32 cellular contexts compared by ENCODE assay signal in the genomic region with DNA sequence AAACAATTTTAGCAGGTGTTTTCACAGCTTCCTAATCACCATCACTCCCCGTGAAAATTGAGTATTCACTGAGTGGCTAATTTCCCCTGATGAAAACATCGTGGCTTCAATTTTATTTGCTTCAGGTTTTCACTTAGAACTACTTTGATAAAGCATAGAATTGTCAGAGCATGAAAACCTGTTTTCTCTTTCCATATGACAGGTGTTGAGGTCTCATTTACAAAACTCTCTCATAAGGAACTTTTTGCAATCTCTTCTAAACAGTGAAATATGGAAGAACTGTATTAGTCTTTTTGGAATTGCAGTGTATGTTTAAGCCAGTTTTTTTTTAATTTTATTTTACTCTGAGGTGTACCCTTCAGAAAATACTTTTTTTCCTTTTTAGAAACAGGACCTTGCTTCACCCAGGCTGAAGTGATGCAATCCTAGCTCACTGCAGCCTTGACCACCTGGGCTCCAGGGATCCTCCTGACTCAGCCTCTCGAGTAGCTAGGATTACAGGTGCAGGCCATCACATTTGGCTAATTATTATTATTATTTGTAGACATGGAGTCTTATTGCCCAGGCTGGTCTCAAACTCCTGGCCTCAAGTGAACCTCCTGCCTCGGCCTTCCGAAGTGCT.
"Had no signal": no experiment of that assay in that cellular context is flagged by ENCODE, and none has a peak within 500 bp of the region (broad histone marks: within the 10 kb centered on the region; RNA-seq: fewer than 3 reads in every experiment).

No MANE protein-coding gene starts in this region.

- H3K27ac Mint-ChIP-seq: activated B cell treated with CpG ODN at 0.5 μM for 24 hours; activated CD4-positive, alpha-beta memory T cell treated with anti-CD3 and anti-CD28 coated beads, Interleukin-2, amount 10 ng/mL, durations not matched to agents 7 days and 5 days; activated CD8-positive, alpha-beta memory T cell treated with anti-CD3 and anti-CD28 coated beads, Interleukin-2, amount 10 ng/mL, durations not matched to agents 7 days and 5 days; activated naive CD4-positive, alpha-beta T cell treated with anti-CD3 and anti-CD28 coated beads, Interleukin-2, amount 10 ng/mL, durations not matched to agents 7 days and 5 days; activated naive CD8-positive, alpha-beta T cell; activated naive CD8-positive, alpha-beta T cell treated with anti-CD3 and anti-CD28 coated beads, Interleukin-2, amount 50 U/mL, for 24 hours; brain had no signal

- DNase-seq: activated B cell treated with CpG ODN at 0.5 μM for 24 hours; activated CD4-positive, alpha-beta memory T cell treated with anti-CD3 and anti-CD28 coated beads, Interleukin-2, amount 10 ng/mL, durations not matched to agents 7 days and 5 days; activated CD4-positive, alpha-beta T cell treated with anti-CD3 and anti-CD28 coated beads for 4 hours; activated CD4-positive, CD25-positive, alpha-beta regulatory T cell treated with anti-CD3 and anti-CD28 coated beads, Interleukin-2, amount 50 U/mL, for 72 hours; activated CD8-positive, alpha-beta memory T cell treated with anti-CD3 and anti-CD28 coated beads for 24 hours; activated CD8-positive, alpha-beta memory T cell treated with anti-CD3 and anti-CD28 coated beads, Interleukin-2, amount 10 ng/mL, durations not matched to agents 7 days and 5 days; activated CD8-positive, alpha-beta memory T cell treated with anti-CD3 and anti-CD28 coated beads, Interleukin-2, amount 50 U/mL, for 48 hours; activated effector memory CD4-positive, alpha-beta T cell treated with Interleukin-2 at 50 U/mL for 16 hours; activated naive CD4-positive, alpha-beta T cell treated with anti-CD3 and anti-CD28 coated beads, Interleukin-2, amount 10 ng/mL, durations not matched to agents 7 days and 5 days; activated naive CD8-positive, alpha-beta T cell treated with anti-CD3 and anti-CD28 coated beads, Interleukin-2, amount 50 U/mL, for 24 hours; activated T-cell treated with anti-CD3 and anti-CD28 coated beads, Interleukin-2, amount 50 U/mL, for 48 hours; anterior cingulate cortex; caudate nucleus; cerebellar nuclear complex; MM.1S; MV-4-11; NCI-H1092; NCI-H1436 treated with DMSO at 0.1 percent for 48 hours; NCI-H1694 treated with DMSO at 0.1 percent for 48 hours; NCI-H2029; NCI-H345; NCI-H524 treated with DMSO at 0.1 percent for 48 hours; PC-9; Right ventricle myocardium superior; SW 1271; T-helper 1 cell; T-helper 2 cell; T-helper 9 cell had no signal

- ATAC-seq: activated CD8-positive, alpha-beta memory T cell treated with anti-CD3 and anti-CD28 coated beads, Interleukin-2, amount 10 ng/mL, durations not matched to agents 7 days and 5 days; activated naive CD8-positive, alpha-beta T cell treated with anti-CD3 and anti-CD28 coated beads, Interleukin-2, amount 50 U/mL, for 24 hours had no signal

- H3K9me3 Mint-ChIP-seq: activated CD4-positive, alpha-beta memory T cell treated with anti-CD3 and anti-CD28 coated beads, Interleukin-2, amount 10 ng/mL, durations not matched to agents 7 days and 5 days; activated naive CD4-positive, alpha-beta T cell treated with anti-CD3 and anti-CD28 coated beads, Interleukin-2, amount 10 ng/mL, durations not matched to agents 7 days and 5 days had no signal

- H3K27ac ChIP-seq: PC-9, VCaP had no signal

- FAIRE-seq: RCC 7860 had no signal

- H3K4me1 Mint-ChIP-seq: activated B cell treated with CpG ODN at 0.5 μM for 24 hours; activated CD4-positive, alpha-beta memory T cell treated with anti-CD3 and anti-CD28 coated beads, Interleukin-2, amount 10 ng/mL, durations not matched to agents 7 days and 5 days; activated CD8-positive, alpha-beta memory T cell treated with anti-CD3 and anti-CD28 coated beads, Interleukin-2, amount 10 ng/mL, durations not matched to agents 7 days and 5 days; activated naive CD4-positive, alpha-beta T cell treated with anti-CD3 and anti-CD28 coated beads, Interleukin-2, amount 10 ng/mL, durations not matched to agents 7 days and 5 days; activated naive CD8-positive, alpha-beta T cell treated with anti-CD3 and anti-CD28 coated beads, Interleukin-2, amount 50 U/mL, for 24 hours had no signal

- H3K4me3 ChIP-seq: PC-9 had no signal

- H2AFZ ChIP-seq: PC-9 had no signal

- H3K4me3 Mint-ChIP-seq: activated B cell treated with CpG ODN at 0.5 μM for 24 hours; activated CD4-positive, alpha-beta memory T cell treated with anti-CD3 and anti-CD28 coated beads, Interleukin-2, amount 10 ng/mL, durations not matched to agents 7 days and 5 days; activated CD8-positive, alpha-beta memory T cell treated with anti-CD3 and anti-CD28 coated beads, Interleukin-2, amount 10 ng/mL, durations not matched to agents 7 days and 5 days; activated naive CD4-positive, alpha-beta T cell treated with anti-CD3 and anti-CD28 coated beads, Interleukin-2, amount 10 ng/mL, durations not matched to agents 7 days and 5 days; activated naive CD8-positive, alpha-beta T cell; activated naive CD8-positive, alpha-beta T cell treated with anti-CD3 and anti-CD28 coated beads, Interleukin-2, amount 50 U/mL, for 24 hours; brain had no signal

- H3K36me3 Mint-ChIP-seq: activated CD8-positive, alpha-beta memory T cell treated with anti-CD3 and anti-CD28 coated beads, Interleukin-2, amount 10 ng/mL, durations not matched to agents 7 days and 5 days; activated naive CD4-positive, alpha-beta T cell treated with anti-CD3 and anti-CD28 coated beads, Interleukin-2, amount 10 ng/mL, durations not matched to agents 7 days and 5 days; activated naive CD8-positive, alpha-beta T cell; brain had no signal

- H3K4me2 ChIP-seq: PC-9 had no signal
